8 cellular contexts compared by ENCODE assay signal in genomic region chr7:37448637-37449331, GRCh38. TPM values are rescaled to one million over a fixed set of nuclear protein-coding genes. Genes with fewer than 3 reads are reported as not detected.
A peak's percentile ranks its signal among the peaks of the same experiment; 100 is the strongest.
DNase-seq lines count a peak whose midpoint lies in the region; ATAC-seq, FAIRE-seq and TF ChIP-seq lines count a peak whose summit lies in the region.

A gene with protein sequence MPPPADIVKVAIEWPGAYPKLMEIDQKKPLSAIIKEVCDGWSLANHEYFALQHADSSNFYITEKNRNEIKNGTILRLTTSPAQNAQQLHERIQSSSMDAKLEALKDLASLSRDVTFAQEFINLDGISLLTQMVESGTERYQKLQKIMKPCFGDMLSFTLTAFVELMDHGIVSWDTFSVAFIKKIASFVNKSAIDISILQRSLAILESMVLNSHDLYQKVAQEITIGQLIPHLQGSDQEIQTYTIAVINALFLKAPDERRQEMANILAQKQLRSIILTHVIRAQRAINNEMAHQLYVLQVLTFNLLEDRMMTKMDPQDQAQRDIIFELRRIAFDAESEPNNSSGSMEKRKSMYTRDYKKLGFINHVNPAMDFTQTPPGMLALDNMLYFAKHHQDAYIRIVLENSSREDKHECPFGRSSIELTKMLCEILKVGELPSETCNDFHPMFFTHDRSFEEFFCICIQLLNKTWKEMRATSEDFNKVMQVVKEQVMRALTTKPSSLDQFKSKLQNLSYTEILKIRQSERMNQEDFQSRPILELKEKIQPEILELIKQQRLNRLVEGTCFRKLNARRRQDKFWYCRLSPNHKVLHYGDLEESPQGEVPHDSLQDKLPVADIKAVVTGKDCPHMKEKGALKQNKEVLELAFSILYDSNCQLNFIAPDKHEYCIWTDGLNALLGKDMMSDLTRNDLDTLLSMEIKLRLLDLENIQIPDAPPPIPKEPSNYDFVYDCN (minus strand): TSS chr7:37448864. CDS start chr7:37342690, 106,174 bp downstream.

- peak within 1 kb of the TSS; percentile 83 for H3K27ac ChIP-seq in colonic mucosa

- H3K27me3 ChIP-seq in colonic mucosa = peaks cover 12% of the 10 kb centered on the region

- peak within 1 kb of the TSS; percentile 65 for H3K4me3 ChIP-seq in colonic mucosa

- peak; percentile 94 for ATAC-seq in HG02840 (IDR thresholded peaks at IDR 0.05; ENCODE audit: low FRiP score, unreplicated experiment)
- ATAC-seq in left lobe of liver = peak; percentile 82

- intact Hi-C loops in colonic mucosa (cut with DNase I) = no loop called here

- no peaks in the 10 kb centered on the region for H3K9me3 ChIP-seq in colonic mucosa

- peak; percentile 28 for TF ChIP-seq CTCF in colonic mucosa (IDR thresholded peaks at IDR 0.05)

- peak; percentile 52; the same call in 1 of the 2 replicates for TF ChIP-seq POLR2A in GM12892 (IDR thresholded peaks at IDR 0.05; ENCODE audit: low read depth, low read length)

- H3K36me3 ChIP-seq in colonic mucosa = no peaks in the 10 kb centered on the region

- H3K9ac ChIP-seq in colonic mucosa (ENCODE audit: low read depth in 2 of 2, low read length in 2 of 2) = peak within 1 kb of the TSS; percentile 62 to 87

- no peaks in the 10 kb centered on the region for H3K4me1 ChIP-seq in colonic mucosa

- DNase-seq in GM12892 (ENCODE audit: insufficient read length) (peak; percentile 73), NCI-H2171 treated with DMSO at 0.1 percent for 48 hours (lab: John Stamatoyannopoulos, UW) (peak; percentile 87), colonic mucosa (peak; percentile 67), left lobe of liver (ENCODE audit: low spot score) (peak; percentile 85), NCI-H187 (lab: John Stamatoyannopoulos, UW) (no peak)
- DNase-seq in activated CD4-positive, alpha-beta T cell treated with anti-CD3 and anti-CD28 coated beads for 4 hours = peak; percentile 66 to 74
- peak; percentile 76 to 77 for DNase-seq in stimulated activated CD4-positive, alpha-beta T cell treated with anti-CD3 and anti-CD28 coated beads, Interleukin-2, amount 100 ng/mL, for 24 hours

- peak; percentile 97 for FAIRE-seq in GM12892 (lab: Jason Lieb, UNC)

RNA-seq across cellular contexts. Expression of the gene that starts here (rescaled TPM):
- 64.2 TPM for polyA plus RNA-seq in GM12892 (2012; ENCODE audit: missing spikeins)
- total RNA-seq in colonic mucosa (1 to 10 TPM; 4.2 to 4.7 TPM), left lobe of liver (21.2 TPM)

Comparison
In these comparisons a context has a peak if more than half of its experiments do, and no peak if none do; other contexts are left out.
1. DNase-seq: peak in GM12892 (single experiment), NCI-H2171 treated with DMSO at 0.1 percent for 48 hours (single experiment), activated CD4-positive, alpha-beta T cell treated with anti-CD3 and anti-CD28 coated beads for 4 hours (2 of 2), colonic mucosa (single experiment), left lobe of liver (single experiment) and stimulated activated CD4-positive, alpha-beta T cell treated with anti-CD3 and anti-CD28 coated beads, Interleukin-2, amount 100 ng/mL, for 24 hours (2 of 2); none in NCI-H187 (0 of 2).